13 cellular contexts compared by ENCODE assay signal in the genomic region with DNA sequence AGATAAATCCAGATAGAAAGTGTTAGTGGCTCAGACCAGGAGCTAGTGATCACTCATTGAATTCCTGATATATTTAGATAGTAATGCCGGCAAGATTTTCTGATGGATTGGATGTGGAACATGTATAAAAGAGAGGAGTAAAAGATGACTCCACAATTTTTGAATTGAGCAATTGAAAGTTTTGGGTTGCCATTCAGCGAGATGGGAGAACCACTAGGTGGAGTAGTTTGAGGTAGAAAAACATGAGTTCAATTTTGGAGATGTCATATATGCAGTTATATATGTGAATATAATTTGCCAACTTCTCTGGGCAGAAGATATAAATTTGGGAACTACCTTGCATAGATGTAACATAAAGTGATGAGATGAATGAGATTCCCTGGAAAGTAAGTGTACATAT.
A peak's percentile ranks its signal among the peaks of the same experiment; 100 is the strongest.
DNase-seq lines count a peak whose midpoint lies in the region; ATAC-seq, FAIRE-seq and TF ChIP-seq lines count a peak whose summit lies in the region.
"Had no signal": no experiment of that assay in that cellular context is flagged by ENCODE, and none has a peak within 500 bp of the region (broad histone marks: within the 10 kb centered on the region; RNA-seq: fewer than 3 reads in every experiment).

No MANE protein-coding gene starts in this region.

- H3K9me3 Mint-ChIP-seq in endothelial cell (ENCODE audit: unreplicated experiment) (no peaks in the 10 kb centered on the region), natural killer cell (peaks cover 0 to 2% of the 10 kb centered on the region in 2 donors)
- no peaks in the 10 kb centered on the region for H3K9me3 Mint-ChIP-seq in natural killer cell treated with Interleukin-12 subunit alpha and Interleukin-12 subunit beta and Interleukin-15 and Interleukin-18, amount 100 ng/mL, for 72 hours

- POLR2A ChIA-PET in HepG2 (lab: Yijun Ruan, JAX): no interaction called here

- ATAC-seq in HepG2 (no peak), right lobe of liver (no peak), natural killer cell (no peak), GM21423 (IDR thresholded peaks at IDR 0.05; ENCODE audit: unreplicated experiment) (no peak)
- ATAC-seq in natural killer cell treated with Interleukin-12 subunit alpha and Interleukin-12 subunit beta and Interleukin-15 and Interleukin-18, amount 100 ng/mL, for 72 hours: no peak
- ATAC-seq: activated CD8-positive, alpha-beta T cell treated with anti-CD3 and anti-CD28 coated beads, Interleukin-2, amount 10 ng/mL, durations not matched to agents 7 days and 5 days had no signal

- H3K4me3 Mint-ChIP-seq in endothelial cell (ENCODE audit: unreplicated experiment): no peak overlapping the region
- H3K4me3 Mint-ChIP-seq in natural killer cell: no peak overlapping the region
- H3K4me3 Mint-ChIP-seq in natural killer cell treated with Interleukin-12 subunit alpha and Interleukin-12 subunit beta and Interleukin-15 and Interleukin-18, amount 100 ng/mL, for 72 hours: no peak overlapping the region
- H3K4me3 Mint-ChIP-seq: activated CD8-positive, alpha-beta T cell treated with anti-CD3 and anti-CD28 coated beads, Interleukin-2, amount 10 ng/mL, durations not matched to agents 7 days and 5 days had no signal

- H3K36me3 Mint-ChIP-seq in endothelial cell (ENCODE audit: low read depth, unreplicated experiment): no peaks in the 10 kb centered on the region
- no peaks in the 10 kb centered on the region for H3K36me3 Mint-ChIP-seq in natural killer cell
- H3K36me3 Mint-ChIP-seq in natural killer cell treated with Interleukin-12 subunit alpha and Interleukin-12 subunit beta and Interleukin-15 and Interleukin-18, amount 100 ng/mL, for 72 hours: no peaks in the 10 kb centered on the region

- H3K9me3 ChIP-seq in HepG2 (ENCODE audit: low read length): no peaks in the 10 kb centered on the region
- H3K9me3 ChIP-seq in right lobe of liver: no peaks in the 10 kb centered on the region
- H3K9me3 ChIP-seq: thoracic aorta had no signal

- H3K36me3 ChIP-seq in HepG2 (replicated peaks in 1 of 2; ENCODE audit: control insufficient read depth in 1 of 2, insufficient read depth in 2 of 2, low read length in 2 of 2) (no peaks in the 10 kb centered on the region), right lobe of liver (no peaks in the 10 kb centered on the region)
- H3K36me3 ChIP-seq: thoracic aorta had no signal

- no peaks in the 10 kb centered on the region for H3K27me3 ChIP-seq in HepG2 (ENCODE audit: control insufficient read depth in 1 of 2, insufficient read depth in 2 of 2, low read length in 2 of 2)
- H3K27me3 ChIP-seq in right lobe of liver: no peaks in the 10 kb centered on the region

- TF ChIP-seq POLR2A in HepG2 (IDR thresholded peaks at IDR 0.05; ENCODE audit: insufficient read depth in 1 of 2, low read depth in 2 of 2, low read length in 2 of 2) (no peak), right lobe of liver (IDR thresholded peaks at IDR 0.05) (no peak), NB4 (IDR thresholded peaks at IDR 0.05; ENCODE audit: extremely low read depth, insufficient read length) (no peak)

- no peak for TF ChIP-seq RAD21 in HepG2 (CRISPR knock-in tag; IDR thresholded peaks at IDR 0.05)

- TF ChIP-seq EP300 in HepG2 (IDR thresholded peaks at IDR 0.05; ENCODE audit: low read depth in 2 of 2, low read length in 2 of 2) (no peak), HepG2 (CRISPR knock-in tag; IDR thresholded peaks at IDR 0.05; ENCODE audit: borderline replicate concordance) (no peak)

- DNase-seq in HepG2 (ENCODE audit: low spot score) (peak; percentile 3), right lobe of liver (no peak), NB4 (ENCODE audit: low read depth) (peak; percentile 14), endothelial cell (ENCODE audit: low spot score) (no peak), natural killer cell (no peak), NCI-H2227 treated with DMSO at 0.1 percent for 48 hours (lab: John Stamatoyannopoulos, UW) (no peak)
- no peak for DNase-seq in natural killer cell treated with Interleukin-12 subunit alpha and Interleukin-12 subunit beta and Interleukin-15 and Interleukin-18, amount 100 ng/mL, for 72 hours (ENCODE audit: low spot score)
- DNase-seq: activated CD8-positive, alpha-beta T cell treated with anti-CD3 and anti-CD28 coated beads, Interleukin-2, amount 10 ng/mL, durations not matched to agents 7 days and 5 days; IMR-90; midbrain had no signal

- no peak overlapping the region for H3K9ac ChIP-seq in HepG2 (ENCODE audit: insufficient read depth, low read depth, low read length)

- H3K4me1 ChIP-seq in HepG2 (ENCODE audit: insufficient read depth, low read length) (no peaks in the 10 kb centered on the region), right lobe of liver (no peaks in the 10 kb centered on the region)

- H2AFZ ChIP-seq in HepG2 (ENCODE audit: low read length): no peak overlapping the region

- CTCF ChIA-PET in HepG2 (lab: Yijun Ruan, JAX; ENCODE audit: low intra/inter-chr PET ratio, low total read pairs): no interaction called here

- no peaks in the 10 kb centered on the region for H3K79me2 ChIP-seq in HepG2 (ENCODE audit: insufficient read depth, low read length)

- H3K4me2 ChIP-seq in HepG2 (ENCODE audit: low read depth, low read length): no peak overlapping the region

- no TSS peak for BruUV-seq in HepG2 (replicated peaks; lab: Mats Ljungman, UMichigan)

- H3K27ac Mint-ChIP-seq in endothelial cell (ENCODE audit: unreplicated experiment): no peak overlapping the region
- H3K27ac Mint-ChIP-seq in natural killer cell: no peak overlapping the region
- H3K27ac Mint-ChIP-seq in natural killer cell treated with Interleukin-12 subunit alpha and Interleukin-12 subunit beta and Interleukin-15 and Interleukin-18, amount 100 ng/mL, for 72 hours: no peak overlapping the region
- H3K27ac Mint-ChIP-seq: activated CD8-positive, alpha-beta T cell treated with anti-CD3 and anti-CD28 coated beads, Interleukin-2, amount 10 ng/mL, durations not matched to agents 7 days and 5 days had no signal

- H3K27me3 Mint-ChIP-seq in endothelial cell (ENCODE audit: unreplicated experiment) (no peaks in the 10 kb centered on the region), natural killer cell (ENCODE audit: low read depth in 2 of 2) (no peaks in the 10 kb centered on the region)
- H3K27me3 Mint-ChIP-seq in natural killer cell treated with Interleukin-12 subunit alpha and Interleukin-12 subunit beta and Interleukin-15 and Interleukin-18, amount 100 ng/mL, for 72 hours: no peaks in the 10 kb centered on the region

- H3K4me1 Mint-ChIP-seq in endothelial cell (ENCODE audit: unreplicated experiment) (no peaks in the 10 kb centered on the region), natural killer cell (no peaks in the 10 kb centered on the region)
- H3K4me1 Mint-ChIP-seq in natural killer cell treated with Interleukin-12 subunit alpha and Interleukin-12 subunit beta and Interleukin-15 and Interleukin-18, amount 100 ng/mL, for 72 hours (ENCODE audit: low read depth in 2 of 2): no peaks in the 10 kb centered on the region

- intact Hi-C loops in HepG2 (cut with micrococcal nuclease; ENCODE audit: unreplicated experiment): no loop called here
- intact Hi-C loops in right lobe of liver (cut with DNase I): no loop called here
- intact Hi-C loops in natural killer cell (cut with micrococcal nuclease): no loop called here

- no peak for FAIRE-seq in HepG2 (lab: Jason Lieb, UNC)
- FAIRE-seq: RCC 7860 had no signal

- WGBS in HepG2 (ENCODE audit: low lambda C conversion rate): 0% methylated on average over 2 of the region's 2 CpGs
- 64% methylated on average over 2 of the region's 2 CpGs for WGBS in right lobe of liver (ENCODE audit: insufficient coverage, low coverage, low lambda C conversion rate, missing lambda C conversion rate)

- TF ChIP-seq CTCF in HepG2 (CRISPR knock-in tag; IDR thresholded peaks at IDR 0.05) (peak; percentile 21; the same call in 1 of the 2 replicates), right lobe of liver (IDR thresholded peaks at IDR 0.05) (peak in 2 of 4 donors; percentile 17 to 31), NB4 (IDR thresholded peaks at IDR 0.05; ENCODE audit: low read depth, low read length) (peak; percentile 39), endothelial cell (IDR thresholded peaks at IDR 0.05; ENCODE audit: unreplicated experiment) (peak; percentile 65), natural killer cell (IDR thresholded peaks at IDR 0.05) (no peak)

- in situ Hi-C loops in HepG2 (cut with HindIII; ENCODE audit: extremely low pct_ligation_motif_present, low pct_unique_long_range_greater_than_20kb): no loop called here

- H3K4me3 ChIP-seq in HepG2 (replicated peaks in 1 of 3; ENCODE audit: insufficient read depth in 1 of 3, low read depth in 2 of 3, low read length in 3 of 3): no peak overlapping the region
- H3K4me3 ChIP-seq in right lobe of liver: no peak overlapping the region
- H3K4me3 ChIP-seq in NB4 (ENCODE audit: low read depth, low read length): no peak overlapping the region
- H3K4me3 ChIP-seq: thoracic aorta had no signal

- no peak overlapping the region for H3K27ac ChIP-seq in HepG2 (ENCODE audit: extremely low read length, insufficient read depth, low read length)
- no peak overlapping the region for H3K27ac ChIP-seq in right lobe of liver
- H3K27ac ChIP-seq: thoracic aorta had no signal

- no peaks in the 10 kb centered on the region for H4K20me1 ChIP-seq in HepG2 (ENCODE audit: insufficient read depth, low read length)

TF ChIP-seq in HepG2, 621 proteins besides CTCF, POLR2A, EP300 and RAD21:
- no peak for TF ChIP-seq ZBTB7B (CRISPR knock-in tag; IDR thresholded peaks at IDR 0.05)
- 0 out of 4 replicates have a peak, but pooled peaks of 1 of the 2 experiments have one; percentile 14 for TF ChIP-seq MAFK (conservative IDR thresholded peaks at IDR 0.05 in 1 of 2, IDR thresholded peaks at IDR 0.05 in 1 of 2; ENCODE audit: low read length in 2 of 2)
- TF ChIP-seq NFE2L2 (IDR thresholded peaks at IDR 0.05; ENCODE audit: low read length): peak; percentile 26; the same call in 1 of the 2 replicates

Comparison
In these comparisons a context has a peak if more than half of its experiments do, and no peak if none do; other contexts are left out.
1. DNase-seq: peak in HepG2 (single experiment) and NB4 (single experiment); none in right lobe of liver (0 of 3), endothelial cell (single experiment), natural killer cell (single experiment), natural killer cell treated with Interleukin-12 subunit alpha and Interleukin-12 subunit beta and Interleukin-15 and Interleukin-18, amount 100 ng/mL, for 72 hours (single experiment) and NCI-H2227 treated with DMSO at 0.1 percent for 48 hours (single experiment).